In genomic region chr1:214039394-214040018, GRCh38 we compare ENCODE assay signal across 27 cellular contexts. TPM values are rescaled to one million over a fixed set of nuclear protein-coding genes. Genes with fewer than 3 reads are reported as not detected.
"Had no signal": no experiment of that assay in that cellular context is flagged by ENCODE, and none has a peak within 500 bp of the region (broad histone marks: within the 10 kb centered on the region; RNA-seq: fewer than 3 reads in every experiment).

No MANE protein-coding gene starts in this region.

- H3K9me3 Mint-ChIP-seq: dendritic cell treated with granulocyte-macrophage colony-stimulating factor and Interleukin-4, amounts not matched to agents 40 ng/mL and 50 ng/mL, for 4 days; effector memory CD8-positive, alpha-beta T cell; endodermal cell; naive thymus-derived CD4-positive, alpha-beta T cell had no signal

- H3K36me3 Mint-ChIP-seq: immature natural killer cell; naive thymus-derived CD4-positive, alpha-beta T cell had no signal

- H3K27me3 ChIP-seq: colonic mucosa, esophagus squamous epithelium, gastrocnemius medialis, heart right ventricle, left lung had no signal

- H3K27ac Mint-ChIP-seq: dendritic cell treated with granulocyte-macrophage colony-stimulating factor and Interleukin-4, amounts not matched to agents 40 ng/mL and 50 ng/mL, for 4 days; effector memory CD8-positive, alpha-beta T cell; endodermal cell; immature natural killer cell; naive thymus-derived CD4-positive, alpha-beta T cell had no signal

- H3K9me3 ChIP-seq: colonic mucosa, esophagus squamous epithelium, gastrocnemius medialis, heart right ventricle, left lung, lower lobe of right lung had no signal

- DNase-seq: colonic mucosa; cortex of kidney; effector CD8-positive, alpha-beta T cell; effector memory CD8-positive, alpha-beta T cell; endodermal cell; erythroblast; esophagus squamous epithelium; foreskin fibroblast; foreskin melanocyte; gastrocnemius medialis; glutamatergic neuron; head of caudate nucleus; heart right ventricle; hypothalamus; immature natural killer cell; islet precursor cell; kidney; kidney glomerular epithelial cell; left lung; left ventricle myocardium superior; lower lobe of right lung; mesenchymal stem cell; midbrain; naive thymus-derived CD4-positive, alpha-beta T cell had no signal

- H3K4me3 ChIP-seq: colonic mucosa, esophagus squamous epithelium, gastrocnemius medialis, heart right ventricle, left lung, lower lobe of right lung had no signal

- H3K4me1 ChIP-seq: colonic mucosa, esophagus squamous epithelium, left lung, lower lobe of right lung had no signal

- ATAC-seq: effector memory CD8-positive, alpha-beta T cell; esophagus mucosa; gastrocnemius medialis; heart right ventricle; left lung; left ventricle myocardium superior; lower lobe of right lung; naive thymus-derived CD4-positive, alpha-beta T cell had no signal

- H3K4me3 Mint-ChIP-seq: dendritic cell treated with granulocyte-macrophage colony-stimulating factor and Interleukin-4, amounts not matched to agents 40 ng/mL and 50 ng/mL, for 4 days; effector memory CD8-positive, alpha-beta T cell; endodermal cell; immature natural killer cell; naive thymus-derived CD4-positive, alpha-beta T cell had no signal

- H3K4me1 Mint-ChIP-seq: immature natural killer cell; naive thymus-derived CD4-positive, alpha-beta T cell had no signal

- H3K36me3 ChIP-seq: colonic mucosa, esophagus squamous epithelium, gastrocnemius medialis, left lung, lower lobe of right lung had no signal

- H3K27ac ChIP-seq: colonic mucosa, epithelial cell of prostate, esophagus squamous epithelium, gastrocnemius medialis, heart right ventricle, left lung, lower lobe of right lung had no signal

RNA-seq across cellular contexts. Expression of gene PROX1, which starts 51.7 kb away (rescaled TPM):
- total RNA-seq: naive thymus-derived CD4-positive, alpha-beta T cell had no signal
- polyA plus RNA-seq: immature natural killer cell; naive thymus-derived CD4-positive, alpha-beta T cell had no signal
